In genomic region chr10:30425336-30426075, GRCh38 we compare ENCODE assay signal across 22 cellular contexts. TPM values are rescaled to one million over a fixed set of nuclear protein-coding genes. Genes with fewer than 3 reads are reported as not detected.
DNase-seq lines count a peak whose midpoint lies in the region; ATAC-seq, FAIRE-seq and TF ChIP-seq lines count a peak whose summit lies in the region.
"Had no signal": no experiment of that assay in that cellular context is flagged by ENCODE, and none has a peak within 500 bp of the region (broad histone marks: within the 10 kb centered on the region; RNA-seq: fewer than 3 reads in every experiment).

No MANE protein-coding gene starts in this region.

- intact Hi-C loops in K562 (cut with micrococcal nuclease) (no loop called here), heart right ventricle (cut with DNase I) (no loop called here)

- TF ChIP-seq EP300 in K562 (IDR thresholded peaks at IDR 0.05; ENCODE audit: low read length), result no peak

- H3K9me3 ChIP-seq in OCI-LY1 (ENCODE audit: low read length) (no peaks in the 10 kb centered on the region), K562 (replicated peaks; ENCODE audit: control insufficient read depth, insufficient read depth, low read depth, low read length) (no peaks in the 10 kb centered on the region), heart right ventricle (no peaks in the 10 kb centered on the region)
- H3K9me3 ChIP-seq: BLaER1 treated with 17β-estradiol and CSF1 and Interleukin-3, amounts not matched to agents 10 nM and 100 nM had no signal

- peak overlapping the region; percentile 82 for H3K27ac ChIP-seq in OCI-LY1 (ENCODE audit: low read depth, low read length, poor library complexity, severe bottlenecking)
- no peak overlapping the region for H3K27ac ChIP-seq in K562 (ENCODE audit: extremely low read depth, low read depth, low read length)
- H3K27ac ChIP-seq in heart right ventricle, result no peak overlapping the region
- H3K27ac ChIP-seq: 22Rv1, GM23248 had no signal

- CTCF ChIA-PET in K562 (lab: Yijun Ruan, JAX; ENCODE audit: low intra/inter-chr PET ratio), result no interaction called here

- DNase-seq in NCI-H82 (lab: John Stamatoyannopoulos, UW), result peak; percentile 20
- no peak for DNase-seq in NCI-H82 treated with DMSO at 0.1 percent for 48 hours (lab: John Stamatoyannopoulos, UW; ENCODE audit: unreplicated experiment)
- no peak for DNase-seq in K562 (ENCODE audit: extremely low read depth in 1 of 4, low spot score in 3 of 4)
- no peak for DNase-seq in heart right ventricle
- no peak for DNase-seq in COLO829 (ENCODE audit: low spot score)
- no peak for DNase-seq in GM19238 (ENCODE audit: insufficient read length, low spot score)
- DNase-seq: CD8-positive, alpha-beta T cell; COR-L47; DMS 273 treated with DMSO at 0.1 percent for 48 hours; DMS53; DND-41; EL; GM23248; HCEC 1CT; HFFc6 had no signal

- no TSS peak for BruUV-seq in K562 (replicated peaks; lab: Mats Ljungman, UMichigan)

- FAIRE-seq in K562 (lab: Jason Lieb, UNC), result no peak
- FAIRE-seq: GM12891, H54, HTR-8/SVneo had no signal

- no peaks in the 10 kb centered on the region for H3K79me2 ChIP-seq in OCI-LY1 (ENCODE audit: insufficient read depth, low read length)
- no peaks in the 10 kb centered on the region for H3K79me2 ChIP-seq in K562 (ENCODE audit: control insufficient read depth, insufficient read depth, low read length)

- peaks cover 5% of the 10 kb centered on the region for H3K36me3 Mint-ChIP-seq in stimulated activated memory B cell treated with anti-CD40 and anti-IgM and Interleukin-4, amounts not matched to agents 10 μg/mL and 1 μg/mL and 100 μg/mL, for 72 hours
- H3K36me3 Mint-ChIP-seq: CD8-positive, alpha-beta T cell had no signal

- in situ Hi-C loops in K562 (cut with MboI), result no loop called here

- H2AFZ ChIP-seq in OCI-LY1 (ENCODE audit: low read length) (no peak overlapping the region), K562 (ENCODE audit: low read depth, low read length) (no peak overlapping the region)
- H2AFZ ChIP-seq: GM23248 had no signal

- 59% methylated on average over 4 of the region's 4 CpGs for WGBS in K562 (ENCODE audit: insufficient coverage, low coverage, missing lambda C conversion rate)
- 81 to 99% methylated on average over 4 of the region's 4 CpGs for WGBS in heart right ventricle, 2 donors

- peaks cover 61% of the 10 kb centered on the region for H3K4me1 Mint-ChIP-seq in stimulated activated memory B cell treated with anti-CD40 and anti-IgM and Interleukin-4, amounts not matched to agents 10 μg/mL and 1 μg/mL and 100 μg/mL, for 72 hours

- H3K27me3 Mint-ChIP-seq in stimulated activated memory B cell treated with anti-CD40 and anti-IgM and Interleukin-4, amounts not matched to agents 10 μg/mL and 1 μg/mL and 100 μg/mL, for 72 hours, result no peaks in the 10 kb centered on the region

- no peak for TF ChIP-seq POLR2A in K562 (conservative IDR thresholded peaks at IDR 0.05)

- H4K20me1 ChIP-seq in OCI-LY1 (ENCODE audit: insufficient read depth, low read length) (no peaks in the 10 kb centered on the region), K562 (replicated peaks; ENCODE audit: control insufficient read depth, insufficient read depth, low read length) (no peaks in the 10 kb centered on the region)
- H4K20me1 ChIP-seq: BLaER1 treated with 17β-estradiol and CSF1 and Interleukin-3, amounts not matched to agents 10 nM and 100 nM had no signal

- H3F3A ChIP-seq in OCI-LY1 (ENCODE audit: insufficient read depth, low read length), result no peaks in the 10 kb centered on the region

- H3K4me3 Mint-ChIP-seq in stimulated activated memory B cell treated with anti-CD40 and anti-IgM and Interleukin-4, amounts not matched to agents 10 μg/mL and 1 μg/mL and 100 μg/mL, for 72 hours, result no peak overlapping the region
- H3K4me3 Mint-ChIP-seq: CD8-positive, alpha-beta T cell; HFFc6 had no signal

- H3K27ac Mint-ChIP-seq in stimulated activated memory B cell treated with anti-CD40 and anti-IgM and Interleukin-4, amounts not matched to agents 10 μg/mL and 1 μg/mL and 100 μg/mL, for 72 hours, result peak overlapping the region; percentile 87
- H3K27ac Mint-ChIP-seq: CD8-positive, alpha-beta T cell; HFFc6 had no signal

- no peak overlapping the region for H3K4me2 ChIP-seq in OCI-LY1 (ENCODE audit: low read length)
- no peak overlapping the region for H3K4me2 ChIP-seq in K562 (ENCODE audit: insufficient read depth, low read length)

- H3K9me2 ChIP-seq in OCI-LY1 (ENCODE audit: low read depth, low read length), result no peaks in the 10 kb centered on the region

- TF ChIP-seq CTCF in OCI-LY1 (IDR thresholded peaks at IDR 0.05; ENCODE audit: low read length) (no peak), K562 (IDR thresholded peaks at IDR 0.05 in 2 of 3, conservative IDR thresholded peaks at IDR 0.05 in 1 of 3; ENCODE audit: insufficient read depth in 2 of 3, low read depth in 1 of 3, low read length in 3 of 3) (no peak), heart right ventricle (IDR thresholded peaks at IDR 0.05) (no peak)

- no peaks in the 10 kb centered on the region for H3K9me3 Mint-ChIP-seq in stimulated activated memory B cell treated with anti-CD40 and anti-IgM and Interleukin-4, amounts not matched to agents 10 μg/mL and 1 μg/mL and 100 μg/mL, for 72 hours
- H3K9me3 Mint-ChIP-seq: CD8-positive, alpha-beta T cell; HFFc6 had no signal

- H3K9ac ChIP-seq in OCI-LY1 (ENCODE audit: low read length) (no peak overlapping the region), K562 (ENCODE audit: insufficient read depth in 1 of 2, low read depth in 2 of 2, low read length in 2 of 2) (no peak overlapping the region)
- H3K9ac ChIP-seq: BLaER1 treated with 17β-estradiol and CSF1 and Interleukin-3, amounts not matched to agents 10 nM and 100 nM; GM23248 had no signal

- no peak for TF ChIP-seq RAD21 in K562 (CRISPR knock-in tag; conservative IDR thresholded peaks at IDR 0.05 in 1 of 2, IDR thresholded peaks at IDR 0.05 in 1 of 2)

- H3K4me1 ChIP-seq in OCI-LY1 (ENCODE audit: insufficient read depth, low read length, severe bottlenecking) (peaks cover 69% of the 10 kb centered on the region), K562 (replicated peaks in 1 of 2; ENCODE audit: control insufficient read depth in 2 of 2, insufficient read depth in 2 of 2, low read length in 2 of 2) (peaks cover 11 to 29% of the 10 kb centered on the region in 2 experiments; a peak in 4 of 5 replicates), heart right ventricle (peaks cover 5 to 48% (median 17%) of the 10 kb centered on the region in 9 donors)

- no peaks in the 10 kb centered on the region for H3K27me3 ChIP-seq in OCI-LY1 (ENCODE audit: insufficient read depth, low read length)
- no peaks in the 10 kb centered on the region for H3K27me3 ChIP-seq in K562 (ENCODE audit: control insufficient read depth in 2 of 2, insufficient read depth in 2 of 2, low read length in 2 of 2)
- H3K27me3 ChIP-seq in heart right ventricle, result no peaks in the 10 kb centered on the region
- H3K27me3 ChIP-seq: BLaER1 treated with 17β-estradiol and CSF1 and Interleukin-3, amounts not matched to agents 10 nM and 100 nM had no signal

- ATAC-seq in K562, result no peak
- ATAC-seq in stimulated activated memory B cell treated with anti-CD40 and anti-IgM and Interleukin-4, amounts not matched to agents 10 μg/mL and 1 μg/mL and 100 μg/mL, for 72 hours, result no peak
- ATAC-seq in heart right ventricle, result no peak
- ATAC-seq: CD8-positive, alpha-beta T cell had no signal

- POLR2A ChIA-PET in K562 (lab: Yijun Ruan, JAX), result interaction anchor here (0.7 to 0.8 kb wide), 3 partner anchors 8 to 24 kb away, joined by 3 to 4 read pairs (median 3); no protein-coding TSS in a partner anchor

- no peaks in the 10 kb centered on the region for H3K9me1 ChIP-seq in K562 (ENCODE audit: control insufficient read depth, insufficient read depth, low read length)

- no peak overlapping the region for H3K4me3 ChIP-seq in OCI-LY1 (ENCODE audit: low read depth, low read length, poor library complexity, severe bottlenecking)
- H3K4me3 ChIP-seq in K562, result no peak overlapping the region
- H3K4me3 ChIP-seq in heart right ventricle, result no peak overlapping the region
- H3K4me3 ChIP-seq: BLaER1 treated with 17β-estradiol and CSF1 and Interleukin-3, amounts not matched to agents 10 nM and 100 nM; GM23248 had no signal

- no peaks in the 10 kb centered on the region for H3K36me3 ChIP-seq in OCI-LY1 (ENCODE audit: insufficient read depth, low read length)
- no peaks in the 10 kb centered on the region for H3K36me3 ChIP-seq in K562 (ENCODE audit: control insufficient read depth, insufficient read depth, low read length)
- no peaks in the 10 kb centered on the region for H3K36me3 ChIP-seq in heart right ventricle
- H3K36me3 ChIP-seq: BLaER1 treated with 17β-estradiol and CSF1 and Interleukin-3, amounts not matched to agents 10 nM and 100 nM had no signal

TF ChIP-seq in K562, 482 proteins besides CTCF, POLR2A, EP300 and RAD21 (continues in another document):
- TF ChIP-seq ATF7 (IDR thresholded peaks at IDR 0.05) (no peak), ZKSCAN8 (CRISPR knock-in tag; IDR thresholded peaks at IDR 0.05) (peak; percentile 84), ZNF3 (CRISPR knock-in tag; IDR thresholded peaks at IDR 0.05) (no peak), ATF1 (CRISPR knock-in tag; IDR thresholded peaks at IDR 0.05) (no peak), ATF1 (tag; IDR thresholded peaks at IDR 0.05) (0 out of 2 replicates have a peak, but pooled peaks have one; percentile 39), KDM4B (IDR thresholded peaks at IDR 0.05; ENCODE audit: borderline replicate concordance in 2 of 2, low read depth in 1 of 2) (no peak), ZBTB7A (IDR thresholded peaks at IDR 0.05; ENCODE audit: borderline replicate concordance, control insufficient read depth, low read depth, low read length) (no peak)

RNA-seq across cellular contexts. Expression of gene MAP3K8, which starts 8.5 kb away (rescaled TPM):
- 21.7 and 52.3 TPM in 2 replicates for total RNA-seq in K562 (2011; cell fraction: chromatin; rRNA removed; ENCODE audit: low replicate concordance)
- 13.8 and 18.8 TPM in 2 replicates for total RNA-seq in K562 (2011; cell fraction: nucleolus; rRNA removed)
- 19.1 and 23.8 TPM in 2 replicates for total RNA-seq in K562 (2011; cell fraction: nucleoplasm; rRNA removed)
- 6.9 and 10.0 TPM in 2 replicates for total RNA-seq in K562 (2014; rRNA removed)
- 13.5 and 13.6 TPM in 2 replicates for total RNA-seq in K562 (2014; rRNA removed; fragmentation: Illumina TruSeq; extraction: Trizol)
- total RNA-seq in K562 (2015; rRNA removed; fragmentation: Illumina TruSeq; extraction: Trizol), result 8.4 and 9.8 TPM in 2 replicates
- 14.1 and 15.7 TPM in 2 replicates for total RNA-seq in K562 (2021)
- 23.6 and 26.3 TPM in 2 replicates for polyA plus RNA-seq in K562 (2011; rRNA removed)
- polyA plus RNA-seq in K562 (2011; cell fraction: cytosol; rRNA removed), result 6.3 and 13.7 TPM in 2 replicates
- polyA plus RNA-seq in K562 (2011; cell fraction: nucleus; rRNA removed), result 15.7 and 29.1 TPM in 2 replicates
- polyA plus RNA-seq in K562 (2012), result 11.4 and 15.1 TPM in 2 replicates
- 11.5 and 12.0 TPM in 2 replicates for polyA plus RNA-seq in K562 (2014; fragmentation: Illumina TruSeq; extraction: Trizol)
- 10 to 100 TPM; 14.0 to 16.4 TPM for polyA plus RNA-seq in K562 (2014; fragmentation: Nextera tagmentation; extraction: Ambion mirVana)
- 12.9 and 14.7 TPM in 2 replicates for polyA plus RNA-seq in K562 (2014; rRNA removed)
- polyA minus RNA-seq in K562 (2011; rRNA and poly(A)+ RNA removed), result 14.3 and 25.8 TPM in 2 replicates
- 2.7 and 7.8 TPM in 2 replicates for polyA minus RNA-seq in K562 (2011; cell fraction: cytosol; rRNA and poly(A)+ RNA removed)
- 7.5 and 22.9 TPM in 2 replicates for polyA minus RNA-seq in K562 (2011; cell fraction: nucleus; rRNA and poly(A)+ RNA removed)
- 10 to 100 TPM in 3 of 10 donors, 1 to 10 TPM in 7; 2.7 to 19.2 (median 6.9) TPM for total RNA-seq in heart right ventricle
- 10 to 100 TPM in 1 of 2 donors, 1 to 10 TPM in 1; 3.8 to 14.0 TPM for polyA plus RNA-seq in heart right ventricle
